8 cellular contexts compared by ENCODE assay signal in genomic region chr22:36506637-36507517, GRCh38. TPM values are rescaled to one million over a fixed set of nuclear protein-coding genes. Genes with fewer than 3 reads are reported as not detected.
DNase-seq lines count a peak whose midpoint lies in the region; ATAC-seq, FAIRE-seq and TF ChIP-seq lines count a peak whose summit lies in the region.

Gene FOXRED2 (minus strand): TSS chr22:36507040. CDS start chr22:36506422, 618 bp downstream.

- DNase-seq in Daoy (ENCODE audit: low read depth) (peak; percentile 76), H54 (ENCODE audit: insufficient read length, low spot score) (peak; percentile 73), NAMALWA (ENCODE audit: low spot score) (peak; percentile 92), glomerular endothelial cell (ENCODE audit: extremely low read depth, low read depth, low spot score) (no peak), omental fat pad (ENCODE audit: low spot score) (peak; percentile 67), testis (peak; percentile 92)
- DNase-seq in activated naive CD4-positive, alpha-beta T cell treated with anti-CD3 and anti-CD28 coated beads, Interleukin-2, amount 10 ng/mL, durations not matched to agents 7 days and 5 days: peak; percentile 94

- FAIRE-seq in H54 (lab: Jason Lieb, UNC): no peak

- TF ChIP-seq POLR2A in H54 (IDR thresholded peaks at IDR 0.05; ENCODE audit: low read depth, low read length): peak; percentile 65
- TF ChIP-seq POLR2A in testis (IDR thresholded peaks at IDR 0.05): peak; percentile 90

- H3K27me3 ChIP-seq in testis: no peaks in the 10 kb centered on the region

- 6 to 7% methylated on average over 18 to 53 of the region's 75 CpGs for WGBS in testis, 2 donors

- H3K36me3 ChIP-seq in testis (ENCODE audit: low read depth, missing control alignments): no peaks in the 10 kb centered on the region

- peak within 1 kb of the TSS; percentile 63 to 67 for H3K4me3 ChIP-seq in testis

- CTCF ChIA-PET in activated naive CD4-positive, alpha-beta T cell treated with anti-CD3 and anti-CD28 coated beads, Interleukin-2, amount 10 ng/mL, durations not matched to agents 7 days and 5 days (lab: Charles Lee): interaction anchor here (1.0 kb wide), 1 partner anchor 312 kb away, joined by 3 read pairs; no protein-coding TSS in a partner anchor

- ATAC-seq in SK-N-SH treated with all-trans-retinoic acid at 6 μM for 48 hours (peak; percentile 83), omental fat pad (ENCODE audit: low FRiP score) (peak; percentile 80)

- H3K27ac Mint-ChIP-seq in activated naive CD4-positive, alpha-beta T cell treated with anti-CD3 and anti-CD28 coated beads, Interleukin-2, amount 10 ng/mL, durations not matched to agents 7 days and 5 days: peak within 1 kb of the TSS; percentile 66

- no peaks in the 10 kb centered on the region for H3K27me3 Mint-ChIP-seq in activated naive CD4-positive, alpha-beta T cell treated with anti-CD3 and anti-CD28 coated beads, Interleukin-2, amount 10 ng/mL, durations not matched to agents 7 days and 5 days

- H3K9me3 ChIP-seq in testis: no peaks in the 10 kb centered on the region

- peaks cover 17% of the 10 kb centered on the region for H3K36me3 Mint-ChIP-seq in activated naive CD4-positive, alpha-beta T cell treated with anti-CD3 and anti-CD28 coated beads, Interleukin-2, amount 10 ng/mL, durations not matched to agents 7 days and 5 days

- H3K4me1 ChIP-seq in testis: peaks cover 23% of the 10 kb centered on the region

- no peak for TF ChIP-seq CTCF in omental fat pad (IDR thresholded peaks at IDR 0.05)
- TF ChIP-seq CTCF in testis (IDR thresholded peaks at IDR 0.05): peak in 1 of 3 experiments; percentile 23

- no peaks in the 10 kb centered on the region for H3K9me3 Mint-ChIP-seq in activated naive CD4-positive, alpha-beta T cell treated with anti-CD3 and anti-CD28 coated beads, Interleukin-2, amount 10 ng/mL, durations not matched to agents 7 days and 5 days

- intact Hi-C loops in testis (cut with DNase I; ENCODE audit: low total_unique reads): no loop called here

- H3K27ac ChIP-seq in testis: peak within 1 kb of the TSS; percentile 58 to 83

- H3K4me3 Mint-ChIP-seq in activated naive CD4-positive, alpha-beta T cell treated with anti-CD3 and anti-CD28 coated beads, Interleukin-2, amount 10 ng/mL, durations not matched to agents 7 days and 5 days: peak within 1 kb of the TSS; percentile 71

- peaks cover 35% of the 10 kb centered on the region for H3K4me1 Mint-ChIP-seq in activated naive CD4-positive, alpha-beta T cell treated with anti-CD3 and anti-CD28 coated beads, Interleukin-2, amount 10 ng/mL, durations not matched to agents 7 days and 5 days

TF ChIP-seq in SK-N-SH treated with all-trans-retinoic acid at 6 μM for 48 hours, 23 proteins besides CTCF, POLR2A, EP300 and RAD21:
- TF ChIP-seq ZNF70 (CRISPR knock-in tag; IDR thresholded peaks at IDR 0.05) (peak; percentile 3; the same call in 1 of the 2 replicates), PATZ1 (CRISPR knock-in tag; IDR thresholded peaks at IDR 0.05; ENCODE audit: borderline replicate concordance) (no peak), BACH2 (CRISPR knock-in tag; IDR thresholded peaks at IDR 0.05; ENCODE audit: borderline replicate concordance) (no peak; the same call in 1 of the 2 replicates), POU6F1 (CRISPR knock-in tag; IDR thresholded peaks at IDR 0.05; ENCODE audit: borderline replicate concordance, low read depth) (no peak), SNAI2 (CRISPR knock-in tag; IDR thresholded peaks at IDR 0.05) (0 out of 2 replicates have a peak, but pooled peaks have one; percentile 82), CSDC2 (CRISPR knock-in tag; IDR thresholded peaks at IDR 0.05) (peak; percentile 27; the same call in 1 of the 2 replicates), TCF4 (CRISPR knock-in tag; IDR thresholded peaks at IDR 0.05; ENCODE audit: borderline replicate concordance) (no peak), ARNTL (CRISPR knock-in tag; IDR thresholded peaks at IDR 0.05; ENCODE audit: borderline replicate concordance, low read depth) (peak; percentile 73; the same call in 1 of the 2 replicates)

RNA-seq across cellular contexts. Expression of gene FOXRED2, which starts in this region (rescaled TPM):
- 3.6 and 4.5 TPM in 2 replicates for total RNA-seq in Daoy (2014; rRNA removed; shearing (Covaris generic))
- 12.4 and 12.5 TPM in 2 replicates for total RNA-seq in glomerular endothelial cell
- 10 to 100 TPM in 1 of 4 donors, 1 to 10 TPM in 3; 4.0 to 11.7 (median 5.1) TPM for total RNA-seq in omental fat pad
- 10 to 100 TPM; 23.8 to 34.6 TPM for total RNA-seq in testis
- polyA plus RNA-seq in testis (ENCODE audit: insufficient read depth, low read depth, low replicate concordance): 17.7 TPM
